Comparison of ENCODE assay signal across 19 cellular contexts in genomic region chr5:92703991-92704390, GRCh38.
DNase-seq lines count a peak whose midpoint lies in the region; ATAC-seq and TF ChIP-seq lines count a peak whose summit lies in the region.
"Had no signal": no experiment of that assay in that cellular context is flagged by ENCODE, and none has a peak within 500 bp of the region (broad histone marks: within the 10 kb centered on the region; RNA-seq: fewer than 3 reads in every experiment).

No MANE protein-coding gene starts in this region.

- H3K4me3 Mint-ChIP-seq in GM23338: no peak overlapping the region
- H3K4me3 Mint-ChIP-seq: B cell; CD8-positive, alpha-beta T cell had no signal

- no peaks in the 10 kb centered on the region for H3K9me3 Mint-ChIP-seq in GM23338
- H3K9me3 Mint-ChIP-seq: CD8-positive, alpha-beta T cell had no signal

- H3K4me3 ChIP-seq in adipocyte (ENCODE audit: low read length) (no peak overlapping the region), fibroblast of pulmonary artery (replicated peaks; ENCODE audit: low read depth, low read length) (no peak overlapping the region), GM23338 (no peak overlapping the region)
- H3K4me3 ChIP-seq: MG63 had no signal

- no peaks in the 10 kb centered on the region for H3K9me3 ChIP-seq in adipocyte (ENCODE audit: control insufficient read depth, low read length)
- H3K9me3 ChIP-seq: Caco-2, MG63 had no signal

- H3K4me1 ChIP-seq in adipocyte (ENCODE audit: control insufficient read depth, insufficient read depth, low read length) (peaks cover 10% of the 10 kb centered on the region), GM23338 (ENCODE audit: insufficient read depth) (no peaks in the 10 kb centered on the region)
- H3K4me1 ChIP-seq: Caco-2 had no signal

- H3K36me3 Mint-ChIP-seq in GM23338 (ENCODE audit: low read depth): no peaks in the 10 kb centered on the region
- H3K36me3 Mint-ChIP-seq: CD8-positive, alpha-beta T cell had no signal

- H3K79me2 ChIP-seq in GM23338 (replicated peaks; ENCODE audit: insufficient read depth): no peaks in the 10 kb centered on the region

- H2AFZ ChIP-seq in GM23338: no peak overlapping the region

- TF ChIP-seq CTCF in fibroblast of pulmonary artery (IDR thresholded peaks at IDR 0.05; ENCODE audit: low read length, missing control alignments) (no peak), GM23338 (conservative IDR thresholded peaks at IDR 0.05; ENCODE audit: low read depth in 2 of 2) (no peak), GM13977 (IDR thresholded peaks at IDR 0.05; ENCODE audit: extremely low read depth, insufficient read depth, missing control alignments) (no peak)

- H3K36me3 ChIP-seq in adipocyte (ENCODE audit: control insufficient read depth, insufficient read depth, low read length, severe bottlenecking) (no peaks in the 10 kb centered on the region), GM23338 (ENCODE audit: insufficient read depth) (no peaks in the 10 kb centered on the region)
- H3K36me3 ChIP-seq: MG63 had no signal

- in situ Hi-C loops in GM13977 (cut with MboI; ENCODE audit: low pct_unique_long_range_greater_than_20kb, low sequenced_read_pairs, unreplicated experiment): no loop called here

- H3K9ac ChIP-seq in adipocyte (ENCODE audit: low read length): no peak overlapping the region

- no peaks in the 10 kb centered on the region for H3K9me2 ChIP-seq in GM23338 (ENCODE audit: insufficient read depth)

- no peaks in the 10 kb centered on the region for H3K27me3 Mint-ChIP-seq in GM23338 (ENCODE audit: insufficient read depth, low read depth, poor library complexity)
- H3K27me3 Mint-ChIP-seq: B cell had no signal

- no peak overlapping the region for H3K27ac Mint-ChIP-seq in GM23338
- H3K27ac Mint-ChIP-seq: B cell; CD8-positive, alpha-beta T cell had no signal

- H3K27ac ChIP-seq in GM23338 (ENCODE audit: low read depth): no peak overlapping the region
- H3K27ac ChIP-seq: C4-2B had no signal

- H3K4me1 Mint-ChIP-seq in GM23338: no peaks in the 10 kb centered on the region
- H3K4me1 Mint-ChIP-seq: B cell had no signal

- H3K4me2 ChIP-seq in GM23338: no peak overlapping the region

- peak; percentile 2 for DNase-seq in GM03348 (ENCODE audit: low spot score)
- peak; percentile 63 for DNase-seq in adipocyte (ENCODE audit: low read depth)
- DNase-seq in fibroblast of pulmonary artery (ENCODE audit: low read depth): peak; percentile 1
- no peak for DNase-seq in GM23338 (ENCODE audit: low spot score)
- DNase-seq in left lobe of liver (ENCODE audit: low spot score): no peak
- DNase-seq in GM13977 (ENCODE audit: low spot score): no peak
- DNase-seq: Caco-2; CD8-positive, alpha-beta T cell; H7; KG1; MG63; NCI-H1694; NCI-H2029 treated with DMSO at 0.1 percent for 48 hours; NCI-H526 treated with DMSO at 0.1 percent for 48 hours; Right ventricle myocardium superior; RPMI8226 had no signal

- H3F3A ChIP-seq in GM23338 (replicated peaks; ENCODE audit: low read depth): no peaks in the 10 kb centered on the region

- H4K20me1 ChIP-seq in GM23338 (replicated peaks; ENCODE audit: insufficient read depth): no peaks in the 10 kb centered on the region

- ATAC-seq in GM23338: no peak
- ATAC-seq in HG02759 (IDR thresholded peaks at IDR 0.05; ENCODE audit: unreplicated experiment): no peak
- ATAC-seq in left lobe of liver: no peak
- ATAC-seq: CD8-positive, alpha-beta T cell had no signal

- H3K27me3 ChIP-seq in adipocyte (replicated peaks; ENCODE audit: control insufficient read depth, insufficient read depth, low read length): no peaks in the 10 kb centered on the region
- no peaks in the 10 kb centered on the region for H3K27me3 ChIP-seq in GM23338 (ENCODE audit: insufficient read depth)
- H3K27me3 ChIP-seq: MG63 had no signal

TF ChIP-seq in GM23338, 12 proteins besides CTCF, POLR2A, EP300 and RAD21:
- TF ChIP-seq ZNF462 (CRISPR knock-in tag; IDR thresholded peaks at IDR 0.05) (no peak), STAT1 (IDR thresholded peaks at IDR 0.05; ENCODE audit: unreplicated experiment) (no peak), CREB1 (CRISPR knock-in tag; IDR thresholded peaks at IDR 0.05; ENCODE audit: low read depth) (no peak), EZH2 (IDR thresholded peaks at IDR 0.05; ENCODE audit: low read depth, unreplicated experiment) (no peak)
- TF ChIP-seq, protein P1, sequence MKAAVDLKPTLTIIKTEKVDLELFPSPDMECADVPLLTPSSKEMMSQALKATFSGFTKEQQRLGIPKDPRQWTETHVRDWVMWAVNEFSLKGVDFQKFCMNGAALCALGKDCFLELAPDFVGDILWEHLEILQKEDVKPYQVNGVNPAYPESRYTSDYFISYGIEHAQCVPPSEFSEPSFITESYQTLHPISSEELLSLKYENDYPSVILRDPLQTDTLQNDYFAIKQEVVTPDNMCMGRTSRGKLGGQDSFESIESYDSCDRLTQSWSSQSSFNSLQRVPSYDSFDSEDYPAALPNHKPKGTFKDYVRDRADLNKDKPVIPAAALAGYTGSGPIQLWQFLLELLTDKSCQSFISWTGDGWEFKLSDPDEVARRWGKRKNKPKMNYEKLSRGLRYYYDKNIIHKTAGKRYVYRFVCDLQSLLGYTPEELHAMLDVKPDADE (IDR thresholded peaks at IDR 0.05): no peak
TF ChIP-seq in GM23338: peak in this region for 0.

Comparison
In these comparisons a context has a peak if more than half of its experiments do, and no peak if none do; other contexts are left out.
1. DNase-seq: peak in GM03348 (single experiment), adipocyte (single experiment) and fibroblast of pulmonary artery (single experiment); none in GM23338 (single experiment), left lobe of liver (single experiment) and GM13977 (single experiment).